1 cellular context compared by ENCODE assay signal in the genomic region with DNA sequence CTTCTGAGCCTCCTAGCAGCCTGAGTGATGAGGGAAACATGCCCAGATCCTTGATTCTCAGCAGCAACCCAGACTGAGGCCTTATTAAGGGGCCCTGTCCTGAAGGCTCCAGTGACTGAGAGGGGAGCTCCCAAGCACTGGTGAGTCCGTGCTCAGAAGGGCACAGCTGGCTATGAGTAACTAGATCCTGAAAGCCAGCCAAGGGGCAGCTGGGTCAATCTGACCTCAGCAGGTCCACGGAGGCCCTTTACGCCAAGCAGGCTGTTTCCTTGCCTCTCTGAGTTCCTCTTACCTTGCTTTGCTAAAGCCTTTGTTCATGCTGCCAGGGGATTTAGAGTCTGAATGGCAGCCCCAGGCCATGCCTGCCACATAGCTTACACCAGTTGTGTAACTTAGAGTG.
TF ChIP-seq lines count a peak whose summit lies in the region.

No MANE protein-coding gene starts in this region.

TF ChIP-seq in WTC11, 78 proteins besides CTCF, POLR2A, EP300 and RAD21 (continued from another document):
- TF ChIP-seq ESRRA (CRISPR knock-in tag; IDR thresholded peaks at IDR 0.05; ENCODE audit: borderline replicate concordance) (no peak), FOXJ3 (CRISPR knock-in tag; IDR thresholded peaks at IDR 0.05; ENCODE audit: borderline replicate concordance) (no peak), GRHL2 (CRISPR knock-in tag; IDR thresholded peaks at IDR 0.05; ENCODE audit: insufficient replicate concordance, severe bottlenecking) (no peak)
TF ChIP-seq in WTC11: peak in this region for 0.
